ENCODE assay signal across 23 cellular contexts in the genomic region with DNA sequence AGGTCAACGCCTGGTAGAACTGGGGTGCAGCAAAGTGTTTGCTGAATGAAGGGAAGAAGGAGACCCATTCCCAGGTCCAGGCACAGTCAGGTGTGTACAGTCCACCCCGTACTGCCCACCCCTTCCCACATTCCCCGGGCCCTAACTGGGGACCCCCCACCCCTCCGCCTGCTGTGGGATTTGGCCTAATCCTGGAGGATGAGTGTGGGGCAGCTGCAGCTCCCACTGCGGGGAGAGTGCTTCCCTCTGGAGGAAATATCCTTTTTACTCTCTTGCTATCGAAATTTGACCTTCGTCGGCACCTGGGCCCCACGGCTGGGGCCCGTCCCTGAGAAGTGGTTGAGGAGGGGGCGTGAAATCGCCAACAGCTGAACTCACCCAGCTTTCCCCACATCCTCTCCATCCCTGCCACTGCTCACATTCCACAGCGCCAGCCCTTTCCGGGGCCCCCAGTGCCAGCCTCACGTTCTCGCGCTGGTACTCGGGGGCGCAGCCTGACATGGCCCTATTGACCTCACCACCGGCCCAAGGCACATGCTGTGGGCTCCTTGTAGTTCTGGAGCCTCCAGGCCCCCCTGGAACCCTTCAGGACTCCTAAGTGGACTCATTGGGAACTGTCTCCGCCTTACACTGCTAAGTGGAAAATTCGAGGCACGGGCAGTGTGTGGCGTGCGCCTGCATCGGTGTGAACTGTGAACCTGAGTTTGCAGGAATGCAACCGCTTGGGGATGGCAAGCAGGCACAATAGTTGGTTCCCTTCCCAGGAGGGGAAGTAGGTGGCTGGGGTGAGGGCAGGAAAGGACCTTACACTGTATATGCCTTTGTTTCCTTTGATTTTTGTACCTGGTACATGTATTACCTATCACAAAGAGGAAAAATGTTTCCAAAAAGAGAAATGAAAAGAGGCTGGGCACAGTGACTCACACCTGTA.
"Had no signal": no experiment of that assay in that cellular context is flagged by ENCODE, and none has a peak within 500 bp of the region (broad histone marks: within the 10 kb centered on the region; RNA-seq: fewer than 3 reads in every experiment).

No MANE protein-coding gene starts in this region.

- H3K27me3 Mint-ChIP-seq: activated CD4-positive, alpha-beta T cell treated with anti-CD3 and anti-CD28 coated beads for 36 hours; natural killer cell treated with Interleukin-12 subunit alpha and Interleukin-12 subunit beta and Interleukin-15 and Interleukin-18, amount 100 ng/mL, for 72 hours had no signal

- H3K4me1 Mint-ChIP-seq: activated B cell treated with CpG ODN at 0.5 μM for 24 hours; activated CD4-positive, alpha-beta T cell treated with anti-CD3 and anti-CD28 coated beads for 36 hours; activated CD8-positive, alpha-beta memory T cell treated with anti-CD3 and anti-CD28 coated beads, Interleukin-2, amount 10 ng/mL, durations not matched to agents 7 days and 5 days; central memory CD8-positive, alpha-beta T cell had no signal

- H3K27ac Mint-ChIP-seq: activated B cell treated with CpG ODN at 0.5 μM for 24 hours; activated CD4-positive, alpha-beta T cell treated with anti-CD3 and anti-CD28 coated beads for 36 hours; activated CD8-positive, alpha-beta memory T cell treated with anti-CD3 and anti-CD28 coated beads, Interleukin-2, amount 10 ng/mL, durations not matched to agents 7 days and 5 days; activated CD8-positive, alpha-beta T cell treated with anti-CD3 and anti-CD28 coated beads, Interleukin-2, amount 10 ng/mL, durations not matched to agents 7 days and 5 days; dendritic cell treated with granulocyte-macrophage colony-stimulating factor and Interleukin-4, amounts not matched to agents 40 ng/mL and 50 ng/mL, for 4 days; mesothelial cell of epicardium; natural killer cell treated with Interleukin-12 subunit alpha and Interleukin-12 subunit beta and Interleukin-15 and Interleukin-18, amount 100 ng/mL, for 72 hours had no signal

- H3K36me3 Mint-ChIP-seq: activated CD8-positive, alpha-beta memory T cell treated with anti-CD3 and anti-CD28 coated beads, Interleukin-2, amount 10 ng/mL, durations not matched to agents 7 days and 5 days; activated naive CD4-positive, alpha-beta T cell treated with anti-CD3 and anti-CD28 coated beads, Interleukin-2, amount 50 U/mL, for 72 hours; mesothelial cell of epicardium; natural killer cell treated with Interleukin-12 subunit alpha and Interleukin-12 subunit beta and Interleukin-15 and Interleukin-18, amount 100 ng/mL, for 72 hours had no signal

- FAIRE-seq: bronchial epithelial cell, islet of Langerhans, pancreas had no signal

- H3K4me3 Mint-ChIP-seq: activated B cell treated with CpG ODN at 0.5 μM for 24 hours; activated CD4-positive, alpha-beta T cell treated with anti-CD3 and anti-CD28 coated beads for 36 hours; activated CD8-positive, alpha-beta memory T cell treated with anti-CD3 and anti-CD28 coated beads, Interleukin-2, amount 10 ng/mL, durations not matched to agents 7 days and 5 days; activated CD8-positive, alpha-beta T cell treated with anti-CD3 and anti-CD28 coated beads, Interleukin-2, amount 10 ng/mL, durations not matched to agents 7 days and 5 days; central memory CD8-positive, alpha-beta T cell; dendritic cell treated with granulocyte-macrophage colony-stimulating factor and Interleukin-4, amounts not matched to agents 40 ng/mL and 50 ng/mL, for 4 days; mesothelial cell of epicardium; natural killer cell treated with Interleukin-12 subunit alpha and Interleukin-12 subunit beta and Interleukin-15 and Interleukin-18, amount 100 ng/mL, for 72 hours had no signal

- ATAC-seq: activated CD4-positive, alpha-beta T cell treated with anti-CD3 and anti-CD28 coated beads for 36 hours; activated CD8-positive, alpha-beta memory T cell treated with anti-CD3 and anti-CD28 coated beads, Interleukin-2, amount 10 ng/mL, durations not matched to agents 7 days and 5 days; activated CD8-positive, alpha-beta T cell treated with anti-CD3 and anti-CD28 coated beads, Interleukin-2, amount 10 ng/mL, durations not matched to agents 7 days and 5 days; activated naive CD4-positive, alpha-beta T cell treated with anti-CD3 and anti-CD28 coated beads, Interleukin-2, amount 50 U/mL, for 72 hours; left cardiac atrium; natural killer cell treated with Interleukin-12 subunit alpha and Interleukin-12 subunit beta and Interleukin-15 and Interleukin-18, amount 100 ng/mL, for 72 hours; pancreas; psoas muscle had no signal

- DNase-seq: activated B cell treated with CpG ODN at 0.5 μM for 24 hours; activated CD4-positive, alpha-beta T cell treated with anti-CD3 and anti-CD28 coated beads for 36 hours; activated CD8-positive, alpha-beta memory T cell treated with anti-CD3 and anti-CD28 coated beads, Interleukin-2, amount 10 ng/mL, durations not matched to agents 7 days and 5 days; activated CD8-positive, alpha-beta T cell treated with anti-CD3 and anti-CD28 coated beads, Interleukin-2, amount 10 ng/mL, durations not matched to agents 7 days and 5 days; activated naive CD4-positive, alpha-beta T cell; activated T-cell treated with anti-CD3 and anti-CD28 coated beads, Interleukin-2, amount 50 U/mL, for 48 hours; effector CD4-positive, alpha-beta T cell; esophagus squamous epithelium; foreskin melanocyte; left cardiac atrium; mammary epithelial cell; pancreas; stimulated activated CD4-positive, alpha-beta T cell treated with anti-CD3 and anti-CD28 coated beads, Interleukin-2, amount 100 ng/mL, for 48 hours; stimulated activated naive CD4-positive, alpha-beta T cell treated with Interleukin-2 at 50 U/mL for 16 hours; T-helper 9 cell had no signal

- H3K9me3 Mint-ChIP-seq: activated B cell treated with CpG ODN at 0.5 μM for 24 hours; activated naive CD4-positive, alpha-beta T cell treated with anti-CD3 and anti-CD28 coated beads, Interleukin-2, amount 50 U/mL, for 72 hours; central memory CD8-positive, alpha-beta T cell; dendritic cell treated with granulocyte-macrophage colony-stimulating factor and Interleukin-4, amounts not matched to agents 40 ng/mL and 50 ng/mL, for 4 days; mesothelial cell of epicardium; natural killer cell treated with Interleukin-12 subunit alpha and Interleukin-12 subunit beta and Interleukin-15 and Interleukin-18, amount 100 ng/mL, for 72 hours had no signal
